16 cellular contexts compared by ENCODE assay signal in the genomic region with DNA sequence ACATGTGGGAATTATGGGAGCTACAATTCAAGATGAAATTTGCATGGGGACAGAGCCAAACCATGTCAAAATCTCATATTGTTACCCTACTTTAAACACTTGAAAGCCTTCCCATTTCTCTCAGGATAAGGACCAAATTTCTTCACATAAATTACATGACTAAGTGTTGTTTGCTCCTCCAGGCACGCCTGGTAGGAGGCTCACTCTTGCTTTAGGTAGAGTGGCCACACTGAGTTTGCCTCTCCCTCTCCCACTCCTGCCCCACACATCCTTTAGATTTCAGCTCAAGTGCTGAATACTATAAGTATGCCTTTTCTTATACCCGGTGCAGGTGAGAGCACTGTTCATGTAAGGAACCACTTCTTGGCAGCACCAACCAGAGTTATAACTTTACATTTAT.
DNase-seq lines count a peak whose midpoint lies in the region; ATAC-seq and TF ChIP-seq lines count a peak whose summit lies in the region.
"Had no signal": no experiment of that assay in that cellular context is flagged by ENCODE, and none has a peak within 500 bp of the region (broad histone marks: within the 10 kb centered on the region; RNA-seq: fewer than 3 reads in every experiment).

No MANE protein-coding gene starts in this region.

- no peak overlapping the region for H3K14ac ChIP-seq in trophoblast cell (ENCODE audit: low read length)

- peak; percentile 51 for DNase-seq in activated CD4-positive, alpha-beta T cell treated with anti-CD3 and anti-CD28 coated beads, Interleukin-2, amount 10 ng/mL, durations not matched to agents 24 days and 14 days
- DNase-seq in activated CD4-positive, alpha-beta T cell treated with anti-CD3 and anti-CD28 coated beads for 1 hour, result no peak
- DNase-seq in fibroblast of the aortic adventitia (ENCODE audit: low read depth) (peak; percentile 13), trophoblast cell (no peak), uterus (peak in 1 of 2 donors; percentile 24), HK-2 (ENCODE audit: unreplicated experiment) (no peak), DMS53 treated with DMSO at 0.1 percent for 48 hours (lab: John Stamatoyannopoulos, UW; ENCODE audit: unreplicated experiment) (no peak), right cardiac atrium (no peak)
- DNase-seq: 8988T; AML-193; Caco-2; CD8-positive, alpha-beta memory T cell; GF-D8; H7 had no signal

- no peak for TF ChIP-seq POLR2A in uterus (IDR thresholded peaks at IDR 0.05)

- H3K9me3 ChIP-seq in trophoblast cell (ENCODE audit: insufficient read depth, low read depth, low read length) (no peaks in the 10 kb centered on the region), uterus (no peaks in the 10 kb centered on the region), right cardiac atrium (ENCODE audit: control insufficient read depth, low read length) (no peaks in the 10 kb centered on the region)
- H3K9me3 ChIP-seq: BLaER1, Caco-2 had no signal

- no peak for ATAC-seq in right cardiac atrium
- ATAC-seq: GM23338 had no signal

- TF ChIP-seq CTCF in fibroblast of the aortic adventitia (IDR thresholded peaks at IDR 0.05; ENCODE audit: insufficient read depth, low read length), result no peak
- TF ChIP-seq CTCF in uterus (IDR thresholded peaks at IDR 0.05), result no peak

- H3K4me1 ChIP-seq in trophoblast cell (ENCODE audit: control insufficient read depth in 1 of 2, insufficient read depth in 2 of 2, low read length in 2 of 2) (no peaks in the 10 kb centered on the region), uterus (peaks cover 0 to 12% of the 10 kb centered on the region in 2 donors), right cardiac atrium (ENCODE audit: control insufficient read depth, insufficient read depth, low read length) (peaks cover 1% of the 10 kb centered on the region)
- H3K4me1 ChIP-seq: BLaER1, Caco-2 had no signal

- H3K4me1 Mint-ChIP-seq in activated CD4-positive, alpha-beta T cell treated with anti-CD3 and anti-CD28 coated beads, Interleukin-2, amount 10 ng/mL, durations not matched to agents 24 days and 14 days, result peaks cover 21% of the 10 kb centered on the region

- H2AK5ac ChIP-seq in trophoblast cell (ENCODE audit: low read length), result no peak overlapping the region

- H3K27me3 ChIP-seq in trophoblast cell (ENCODE audit: insufficient read depth, low read length), result no peaks in the 10 kb centered on the region
- no peaks in the 10 kb centered on the region for H3K27me3 ChIP-seq in uterus
- H3K27me3 ChIP-seq in right cardiac atrium (ENCODE audit: control insufficient read depth, insufficient read depth), result no peaks in the 10 kb centered on the region
- H3K27me3 ChIP-seq: BLaER1 had no signal

- no peak overlapping the region for H3K23ac ChIP-seq in trophoblast cell (ENCODE audit: low read length)

- peak overlapping the region; percentile 24 for H2BK12ac ChIP-seq in trophoblast cell (ENCODE audit: low read length)

- H3K79me1 ChIP-seq in trophoblast cell (ENCODE audit: low read length), result peaks cover 6% of the 10 kb centered on the region

- H3K4me3 Mint-ChIP-seq in activated CD4-positive, alpha-beta T cell treated with anti-CD3 and anti-CD28 coated beads, Interleukin-2, amount 10 ng/mL, durations not matched to agents 24 days and 14 days, result no peak overlapping the region
- H3K4me3 Mint-ChIP-seq: CD8-positive, alpha-beta memory T cell; GM23338 had no signal

- H3K4ac ChIP-seq in trophoblast cell (ENCODE audit: low read depth, low read length), result no peak overlapping the region

- H2AFZ ChIP-seq in trophoblast cell (ENCODE audit: insufficient read depth, low read length, poor library complexity), result no peak overlapping the region
- H2AFZ ChIP-seq: GM23338 had no signal

- H3K4me3 ChIP-seq in fibroblast of the aortic adventitia (ENCODE audit: low read depth, low read length), result no peak overlapping the region
- H3K4me3 ChIP-seq in trophoblast cell (ENCODE audit: low read depth, low read length), result no peak overlapping the region
- no peak overlapping the region for H3K4me3 ChIP-seq in uterus
- no peak overlapping the region for H3K4me3 ChIP-seq in right cardiac atrium (ENCODE audit: low read length)
- H3K4me3 ChIP-seq: BLaER1, GM23338 had no signal

- no peak overlapping the region for H2BK5ac ChIP-seq in trophoblast cell (ENCODE audit: low read depth, low read length, poor library complexity)

- H3K9me3 Mint-ChIP-seq in activated CD4-positive, alpha-beta T cell treated with anti-CD3 and anti-CD28 coated beads, Interleukin-2, amount 10 ng/mL, durations not matched to agents 24 days and 14 days, result no peaks in the 10 kb centered on the region
- H3K9me3 Mint-ChIP-seq: CD8-positive, alpha-beta memory T cell; GM23338 had no signal

- H3K27ac ChIP-seq in trophoblast cell (ENCODE audit: low read depth, low read length) (no peak overlapping the region), uterus (peak overlapping the region; percentile 51 to 55), right cardiac atrium (ENCODE audit: low read length) (no peak overlapping the region)
- H3K27ac ChIP-seq: BLaER1 had no signal

- no peak overlapping the region for H3K4me2 ChIP-seq in trophoblast cell (ENCODE audit: low read length)
- H3K4me2 ChIP-seq: BLaER1, GM23338 had no signal

- H2BK120ac ChIP-seq in trophoblast cell (ENCODE audit: insufficient read depth, low read length, poor library complexity), result no peak overlapping the region

- H4K91ac ChIP-seq in trophoblast cell (ENCODE audit: low read depth, low read length), result peak overlapping the region; percentile 66

- no peaks in the 10 kb centered on the region for H3K27me3 Mint-ChIP-seq in activated CD4-positive, alpha-beta T cell treated with anti-CD3 and anti-CD28 coated beads, Interleukin-2, amount 10 ng/mL, durations not matched to agents 24 days and 14 days
- H3K27me3 Mint-ChIP-seq: CD8-positive, alpha-beta memory T cell had no signal

- no peak overlapping the region for H3K9ac ChIP-seq in trophoblast cell (ENCODE audit: low read length)
- H3K9ac ChIP-seq: BLaER1 had no signal

- H3K27ac Mint-ChIP-seq in activated CD4-positive, alpha-beta T cell treated with anti-CD3 and anti-CD28 coated beads, Interleukin-2, amount 10 ng/mL, durations not matched to agents 24 days and 14 days, result no peak overlapping the region
- H3K27ac Mint-ChIP-seq: CD8-positive, alpha-beta memory T cell; GM23338 had no signal

- no peaks in the 10 kb centered on the region for H3K36me3 Mint-ChIP-seq in activated CD4-positive, alpha-beta T cell treated with anti-CD3 and anti-CD28 coated beads, Interleukin-2, amount 10 ng/mL, durations not matched to agents 24 days and 14 days (ENCODE audit: low read depth)
- H3K36me3 Mint-ChIP-seq: CD8-positive, alpha-beta memory T cell had no signal

- H4K12ac ChIP-seq in trophoblast cell (ENCODE audit: low read depth, low read length), result no peak overlapping the region

- H4K8ac ChIP-seq in trophoblast cell (ENCODE audit: low read depth, low read length), result no peak overlapping the region

- intact Hi-C loops in activated CD4-positive, alpha-beta T cell treated with anti-CD3 and anti-CD28 coated beads, Interleukin-2, amount 10 ng/mL, durations not matched to agents 24 days and 14 days (cut with micrococcal nuclease), result no loop called here
- intact Hi-C loops in uterus (cut with DNase I; ENCODE audit: low total_unique reads) (no loop called here), right cardiac atrium (cut with DNase I) (no loop called here)

- no peaks in the 10 kb centered on the region for H3K36me3 ChIP-seq in trophoblast cell (ENCODE audit: control insufficient read depth in 1 of 2, insufficient read depth in 2 of 2, low read length in 2 of 2)
- H3K36me3 ChIP-seq in uterus, result no peaks in the 10 kb centered on the region
- H3K36me3 ChIP-seq: BLaER1 had no signal

- H3K79me2 ChIP-seq in trophoblast cell (ENCODE audit: control insufficient read depth, insufficient read depth, low read length, poor library complexity), result peaks cover 2% of the 10 kb centered on the region

- no CpG with 5 or more reads among the region's 2 CpGs for WGBS in trophoblast cell (ENCODE audit: extremely low coverage, insufficient coverage, insufficient read length)
- WGBS in right cardiac atrium, result 89% methylated on average over 2 of the region's 2 CpGs

- H3K18ac ChIP-seq in trophoblast cell (ENCODE audit: low read length), result no peak overlapping the region

Comparison
In these comparisons a context has a peak if more than half of its experiments do, and no peak if none do; other contexts are left out.
1. DNase-seq: peak in activated CD4-positive, alpha-beta T cell treated with anti-CD3 and anti-CD28 coated beads, Interleukin-2, amount 10 ng/mL, durations not matched to agents 24 days and 14 days (single experiment) and fibroblast of the aortic adventitia (single experiment); none in activated CD4-positive, alpha-beta T cell treated with anti-CD3 and anti-CD28 coated beads for 1 hour (single experiment), trophoblast cell (0 of 2), HK-2 (single experiment), DMS53 treated with DMSO at 0.1 percent for 48 hours (single experiment) and right cardiac atrium (0 of 3).
2. H3K27ac ChIP-seq: peak in uterus (2 of 2); none in trophoblast cell (single experiment) and right cardiac atrium (single experiment).